11 cellular contexts compared by ENCODE assay signal in genomic region chr10:119705434-119705831, GRCh38. TPM values are rescaled to one million over a fixed set of nuclear protein-coding genes. Genes with fewer than 3 reads are reported as not detected.
DNase-seq lines count a peak whose midpoint lies in the region; ATAC-seq and TF ChIP-seq lines count a peak whose summit lies in the region.
"Had no signal": no experiment of that assay in that cellular context is flagged by ENCODE, and none has a peak within 500 bp of the region (broad histone marks: within the 10 kb centered on the region; RNA-seq: fewer than 3 reads in every experiment).

No MANE protein-coding gene starts in this region.

- DNase-seq in NOMO-1 treated with DMSO at 0.1 percent for 48 hours (lab: John Stamatoyannopoulos, UW; ENCODE audit: unreplicated experiment) (peak; percentile 14), NOMO-1 treated with dmso at 0.1 percent for 144 hours (lab: John Stamatoyannopoulos, UW; ENCODE audit: unreplicated experiment) (no peak), mucosa of descending colon (no peak), right atrium auricular region (ENCODE audit: low spot score) (no peak), germinal center (ENCODE audit: low spot score) (no peak), dorsolateral prefrontal cortex (no peak)
- DNase-seq: NCI-H2029 had no signal

- H3K4me1 ChIP-seq in mucosa of descending colon (ENCODE audit: low read depth) (no peaks in the 10 kb centered on the region), right atrium auricular region (no peaks in the 10 kb centered on the region)

- H3K9me3 ChIP-seq in mucosa of descending colon = no peaks in the 10 kb centered on the region
- no peaks in the 10 kb centered on the region for H3K9me3 ChIP-seq in right atrium auricular region
- H3K9me3 ChIP-seq: thoracic aorta had no signal

- TF ChIP-seq CTCF in mucosa of descending colon (IDR thresholded peaks at IDR 0.05) (no peak), right atrium auricular region (IDR thresholded peaks at IDR 0.05) (no peak), dorsolateral prefrontal cortex (IDR thresholded peaks at IDR 0.05 in 54 of 56, conservative IDR thresholded peaks at IDR 0.05 in 2 of 56; ENCODE audit: low read depth in 1 of 56, partially characterized antibody in 56 of 56) (no peak)

- intact Hi-C loops in mucosa of descending colon (cut with DNase I, micrococcal nuclease) (no loop called here), dorsolateral prefrontal cortex (cut with DNase I) (no loop called here)

- ATAC-seq in GM21737 (IDR thresholded peaks at IDR 0.05; ENCODE audit: unreplicated experiment) = peak; percentile 45
- peak; percentile 41 for ATAC-seq in HG03575 (IDR thresholded peaks at IDR 0.05; ENCODE audit: extremely low read depth, insufficient number of reproducible peaks, low FRiP score, unreplicated experiment)
- ATAC-seq in mucosa of descending colon = peak; percentile 27

- H3K27me3 ChIP-seq in right atrium auricular region (no peaks in the 10 kb centered on the region), dorsolateral prefrontal cortex (no peaks in the 10 kb centered on the region)

- H3K4me3 ChIP-seq in mucosa of descending colon = no peak overlapping the region
- H3K4me3 ChIP-seq in right atrium auricular region = no peak overlapping the region
- H3K4me3 ChIP-seq in dorsolateral prefrontal cortex = no peak overlapping the region
- H3K4me3 ChIP-seq: thoracic aorta had no signal

- H3K36me3 ChIP-seq in mucosa of descending colon (ENCODE audit: low read depth) (no peaks in the 10 kb centered on the region), right atrium auricular region (no peaks in the 10 kb centered on the region)
- H3K36me3 ChIP-seq: thoracic aorta had no signal

- H3K27ac ChIP-seq in right atrium auricular region = no peak overlapping the region
- H3K27ac ChIP-seq in dorsolateral prefrontal cortex = no peak overlapping the region
- H3K27ac ChIP-seq: 22Rv1 had no signal

RNA-seq across cellular contexts. Expression of gene INPP5F, which starts 20.4 kb away (rescaled TPM):
- 10 to 100 TPM; 12.5 to 19.9 (median 13.2) TPM for total RNA-seq in mucosa of descending colon
- total RNA-seq in right atrium auricular region = 1 to 10 TPM; 3.9 to 6.2 TPM
- total RNA-seq in dorsolateral prefrontal cortex = 100 to 1,000 TPM in 105 of 120 experiments, 10 to 100 TPM in 15; 46.3 to 226 (median 146) TPM

RNA-seq across cellular contexts. Expression of gene BAG3, which starts 54.3 kb away (rescaled TPM):
- total RNA-seq in mucosa of descending colon (10 to 100 TPM; 15.4 to 55.9 (median 26.3) TPM), right atrium auricular region (100 to 1,000 TPM; 126 to 152 TPM), dorsolateral prefrontal cortex (100 to 1,000 TPM in 12 of 120 experiments, 10 to 100 TPM in 108; 13.1 to 274 (median 32.3) TPM)
